In genomic region chr4:113899260-113900177, GRCh38 we compare ENCODE assay signal across 8 cellular contexts.
A peak's percentile ranks its signal among the peaks of the same experiment; 100 is the strongest.
DNase-seq lines count a peak whose midpoint lies in the region; ATAC-seq and TF ChIP-seq lines count a peak whose summit lies in the region.

No MANE protein-coding gene starts in this region.

- H3K4me1 Mint-ChIP-seq in activated naive CD8-positive, alpha-beta T cell treated with anti-CD3 and anti-CD28 coated beads, Interleukin-2, amount 10 ng/mL, durations not matched to agents 7 days and 5 days, result peaks cover 35% of the 10 kb centered on the region

- TF ChIP-seq POLR2A in GM18505 (IDR thresholded peaks at IDR 0.05; ENCODE audit: borderline replicate concordance, extremely low read depth, insufficient read depth, insufficient read length), result no peak

- ATAC-seq in GM18505 (IDR thresholded peaks at IDR 0.05; ENCODE audit: unreplicated experiment) (peak; percentile 96), GM21576 (IDR thresholded peaks at IDR 0.05; ENCODE audit: unreplicated experiment) (peak; percentile 97)
- peak; percentile 79 for ATAC-seq in activated naive CD8-positive, alpha-beta T cell treated with anti-CD3 and anti-CD28 coated beads, Interleukin-2, amount 10 ng/mL, durations not matched to agents 7 days and 5 days (ENCODE audit: low read depth)

- peaks cover 2% of the 10 kb centered on the region for H3K36me3 Mint-ChIP-seq in activated naive CD8-positive, alpha-beta T cell treated with anti-CD3 and anti-CD28 coated beads, Interleukin-2, amount 10 ng/mL, durations not matched to agents 7 days and 5 days

- peak overlapping the region; percentile 60 for H3K27ac Mint-ChIP-seq in activated naive CD8-positive, alpha-beta T cell treated with anti-CD3 and anti-CD28 coated beads, Interleukin-2, amount 10 ng/mL, durations not matched to agents 7 days and 5 days

- H3K4me3 Mint-ChIP-seq in activated naive CD8-positive, alpha-beta T cell treated with anti-CD3 and anti-CD28 coated beads, Interleukin-2, amount 10 ng/mL, durations not matched to agents 7 days and 5 days, result peak overlapping the region; percentile 29

- no peaks in the 10 kb centered on the region for H3K27me3 Mint-ChIP-seq in activated naive CD8-positive, alpha-beta T cell treated with anti-CD3 and anti-CD28 coated beads, Interleukin-2, amount 10 ng/mL, durations not matched to agents 7 days and 5 days

- POLR2A ChIA-PET in activated naive CD8-positive, alpha-beta T cell treated with anti-CD3 and anti-CD28 coated beads, Interleukin-2, amount 10 ng/mL, durations not matched to agents 7 days and 5 days (lab: Charles Lee), result no interaction called here

- no peak overlapping the region for H3K4me3 ChIP-seq in Jurkat, Clone E6-1 (ENCODE audit: low read length)

- DNase-seq in Jurkat, Clone E6-1 (ENCODE audit: low read depth, low spot score), result peak; percentile 38
- no peak for DNase-seq in activated naive CD8-positive, alpha-beta T cell treated with anti-CD3 and anti-CD28 coated beads, Interleukin-2, amount 10 ng/mL, durations not matched to agents 7 days and 5 days
- no peak for DNase-seq in hippocampal formation (lab: John Stamatoyannopoulos, UW)
- DNase-seq in RPMI8226, result no peak
- no peak for DNase-seq in T1000 (lab: John Stamatoyannopoulos, UW)
- no peak for DNase-seq in NCI-H524 treated with DMSO at 0.1 percent for 48 hours (lab: John Stamatoyannopoulos, UW)

- peaks cover 1% of the 10 kb centered on the region for H3K9me3 Mint-ChIP-seq in activated naive CD8-positive, alpha-beta T cell treated with anti-CD3 and anti-CD28 coated beads, Interleukin-2, amount 10 ng/mL, durations not matched to agents 7 days and 5 days
